ENCODE assay signal across 28 cellular contexts in the genomic region with DNA sequence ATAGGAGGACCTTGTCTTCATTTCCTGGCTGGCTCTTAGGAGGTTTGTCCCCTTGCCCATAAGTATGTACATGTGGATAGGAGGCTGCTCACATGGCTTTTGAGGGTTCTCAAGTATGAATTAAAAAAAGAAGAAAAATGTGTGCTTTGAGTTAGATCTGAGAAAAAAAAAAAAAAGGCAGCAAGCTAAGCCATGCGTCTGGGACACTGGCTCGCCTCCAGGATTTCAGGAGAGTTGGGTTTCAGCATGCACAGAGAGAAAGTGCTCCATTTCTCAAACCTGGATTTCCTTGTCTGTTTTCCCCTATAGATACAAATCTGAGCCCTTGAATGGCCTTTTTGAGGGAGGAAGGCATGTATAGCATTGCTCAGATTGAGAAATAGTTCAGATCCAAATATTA. TPM values are rescaled to one million over a fixed set of nuclear protein-coding genes. Genes with fewer than 3 reads are reported as not detected.
A peak's percentile ranks its signal among the peaks of the same experiment; 100 is the strongest.
DNase-seq lines count a peak whose midpoint lies in the region; ATAC-seq and TF ChIP-seq lines count a peak whose summit lies in the region.
"Had no signal": no experiment of that assay in that cellular context is flagged by ENCODE, and none has a peak within 500 bp of the region (broad histone marks: within the 10 kb centered on the region; RNA-seq: fewer than 3 reads in every experiment).

No MANE protein-coding gene starts in this region.

- H3K27me3 ChIP-seq in right atrium auricular region (no peaks in the 10 kb centered on the region), body of pancreas (no peaks in the 10 kb centered on the region), mesenchymal stem cell (ENCODE audit: control insufficient read depth in 1 of 2, insufficient read depth in 1 of 2, low read length in 2 of 2) (peaks cover 6 to 25% of the 10 kb centered on the region in 2 experiments), Caco-2 (replicated peaks; ENCODE audit: control insufficient read depth, insufficient read depth, low read length) (no peaks in the 10 kb centered on the region)
- H3K27me3 ChIP-seq: adrenal gland, BE2C had no signal

- H3K4me2 ChIP-seq in mesenchymal stem cell (ENCODE audit: low read length, poor library complexity, severe bottlenecking), result no peak overlapping the region

- no peak overlapping the region for H2BK120ac ChIP-seq in mesenchymal stem cell (ENCODE audit: low read depth, low read length)

- POLR2A ChIA-PET in Caco-2 (lab: Charles Lee), result no interaction called here

- H2BK12ac ChIP-seq in mesenchymal stem cell (ENCODE audit: low read length in 2 of 2), result no peak overlapping the region

- H3K9me3 ChIP-seq in right atrium auricular region, result peaks cover 0 to 3% of the 10 kb centered on the region in 2 donors
- no peaks in the 10 kb centered on the region for H3K9me3 ChIP-seq in body of pancreas
- no peaks in the 10 kb centered on the region for H3K9me3 ChIP-seq in mesenchymal stem cell (ENCODE audit: control insufficient read depth, low read length)
- peaks cover 3% of the 10 kb centered on the region; the same call in 1 of the 2 replicates for H3K9me3 ChIP-seq in Caco-2
- H3K9me3 ChIP-seq: adrenal gland, BE2C had no signal

- H4K8ac ChIP-seq in mesenchymal stem cell (ENCODE audit: low read length), result no peak overlapping the region

- H2AFZ ChIP-seq in mesenchymal stem cell (ENCODE audit: low read depth, low read length), result no peak overlapping the region

- H3K79me1 ChIP-seq in mesenchymal stem cell (replicated peaks; ENCODE audit: low read length, poor library complexity, severe bottlenecking), result no peaks in the 10 kb centered on the region

- TF ChIP-seq CTCF in right atrium auricular region (IDR thresholded peaks at IDR 0.05) (no peak), body of pancreas (IDR thresholded peaks at IDR 0.05) (no peak), Caco-2 (IDR thresholded peaks at IDR 0.05; ENCODE audit: insufficient read depth in 1 of 2, low read depth in 1 of 2, low read length in 1 of 2, severe bottlenecking in 1 of 2, unreplicated experiment in 1 of 2) (no peak)

- CTCF ChIA-PET in Caco-2 (lab: Charles Lee), result no interaction called here

- H3K27ac ChIP-seq in right atrium auricular region (no peak overlapping the region), body of pancreas (no peak overlapping the region), mesenchymal stem cell (ENCODE audit: low read length, poor library complexity, severe bottlenecking) (no peak overlapping the region)
- H3K27ac ChIP-seq: heart left ventricle, HL-60, left lung had no signal

- no peak overlapping the region for H3K14ac ChIP-seq in mesenchymal stem cell (ENCODE audit: low read length in 2 of 2)

- H3K27me3 Mint-ChIP-seq in Caco-2 (ENCODE audit: insufficient read depth, unreplicated experiment), result no peaks in the 10 kb centered on the region
- H3K27me3 Mint-ChIP-seq in activated T-cell treated with anti-CD3 and anti-CD28 coated beads, Interleukin-2, amount 50 U/mL, for 72 hours (ENCODE audit: low read depth), result peaks cover 33% of the 10 kb centered on the region
- H3K27me3 Mint-ChIP-seq: progenitor cell of endocrine pancreas had no signal

- WGBS in body of pancreas, 2 donors, result 39 to 46% methylated on average over 2 of the region's 2 CpGs
- 72% methylated on average over 2 of the region's 2 CpGs for WGBS in mesenchymal stem cell

- TF ChIP-seq POLR2A in body of pancreas (IDR thresholded peaks at IDR 0.05), result no peak

- H3K4ac ChIP-seq in mesenchymal stem cell (ENCODE audit: low read depth in 1 of 2, low read length in 2 of 2), result no peak overlapping the region

- ATAC-seq in Right ventricle myocardium inferior, result no peak
- no peak for ATAC-seq in body of pancreas
- ATAC-seq in GM18519 (IDR thresholded peaks at IDR 0.05; ENCODE audit: low FRiP score, unreplicated experiment), result no peak
- ATAC-seq in activated T-cell treated with anti-CD3 and anti-CD28 coated beads, Interleukin-2, amount 50 U/mL, for 72 hours (replicated peaks in 1 of 2), result no peak
- ATAC-seq in GM18502 (IDR thresholded peaks at IDR 0.05; ENCODE audit: poor library complexity, unreplicated experiment), result no peak
- ATAC-seq: heart left ventricle; left lung; natural killer cell treated with Interleukin-12 subunit alpha and Interleukin-12 subunit beta and Interleukin-15 and Interleukin-18, amount 100 ng/mL, for 72 hours; stimulated activated memory B cell treated with anti-CD40 and anti-IgM and Interleukin-4, amounts not matched to agents 10 μg/mL and 1 μg/mL and 100 μg/mL, for 72 hours had no signal

- H3K4me3 ChIP-seq in right atrium auricular region, result no peak overlapping the region
- H3K4me3 ChIP-seq in body of pancreas, result no peak overlapping the region
- H3K4me3 ChIP-seq in mesenchymal stem cell (ENCODE audit: insufficient read depth in 1 of 2, low read depth in 1 of 2, low read length in 2 of 2), result no peak overlapping the region
- H3K4me3 ChIP-seq in Caco-2 (ENCODE audit: low read depth, low read length), result no peak overlapping the region
- H3K4me3 ChIP-seq: adrenal gland, heart left ventricle, left lung had no signal

- no peak overlapping the region for H2AK5ac ChIP-seq in mesenchymal stem cell (ENCODE audit: low read length, severe bottlenecking)

- DNase-seq in Right ventricle myocardium inferior (ENCODE audit: missing footprints), result peak; percentile 2
- no peak for DNase-seq in right atrium auricular region (ENCODE audit: low spot score)
- DNase-seq in body of pancreas, result peak in 3 of 4 donors; percentile 30 to 58 (median 38)
- peak; percentile 38 for DNase-seq in mesenchymal stem cell
- no peak for DNase-seq in Caco-2
- no peak for DNase-seq in activated T-cell treated with anti-CD3 and anti-CD28 coated beads, Interleukin-2, amount 50 U/mL, for 72 hours
- DNase-seq: activated B cell treated with CpG ODN at 0.5 μM for 24 hours; activated CD4-positive, alpha-beta T cell treated with anti-CD3 and anti-CD28 coated beads, Interleukin-2, amount 50 U/mL, for 4 hours; activated gamma-delta T cell treated with Interleukin-2 at 50 U/mL for 16 hours; BE2C; Calu3; cortex of kidney; left lung; NCI-H1105 treated with DMSO at 0.1 percent for 48 hours; NCI-H226; NCI-H82; OCI-M1; stimulated activated CD4-positive, alpha-beta T cell treated with anti-CD3 and anti-CD28 coated beads, Interleukin-1b, Interleukin-23, amount 100 ng/mL, for 48 hours; SW 1271 had no signal

- H3K9ac ChIP-seq in mesenchymal stem cell (ENCODE audit: low read length), result no peak overlapping the region

- H4K91ac ChIP-seq in mesenchymal stem cell (ENCODE audit: low read length), result no peak overlapping the region

- H2BK5ac ChIP-seq in mesenchymal stem cell (ENCODE audit: low read depth, low read length, poor library complexity, severe bottlenecking), result no peak overlapping the region

- no peaks in the 10 kb centered on the region for H3K9me3 Mint-ChIP-seq in Caco-2 (ENCODE audit: unreplicated experiment)
- H3K9me3 Mint-ChIP-seq in activated T-cell treated with anti-CD3 and anti-CD28 coated beads, Interleukin-2, amount 50 U/mL, for 72 hours, result peaks cover 2 to 8% of the 10 kb centered on the region in 2 donors
- H3K9me3 Mint-ChIP-seq: natural killer cell treated with Interleukin-12 subunit alpha and Interleukin-12 subunit beta and Interleukin-15 and Interleukin-18, amount 100 ng/mL, for 72 hours had no signal

- H3K4me1 Mint-ChIP-seq in Caco-2 (ENCODE audit: low read depth, unreplicated experiment), result peaks cover 11% of the 10 kb centered on the region
- H3K4me1 Mint-ChIP-seq in activated T-cell treated with anti-CD3 and anti-CD28 coated beads, Interleukin-2, amount 50 U/mL, for 72 hours (ENCODE audit: low read depth), result peaks cover 7% of the 10 kb centered on the region
- H3K4me1 Mint-ChIP-seq: activated B cell treated with CpG ODN at 0.5 μM for 24 hours; stimulated activated memory B cell treated with anti-CD40 and anti-IgM and Interleukin-4, amounts not matched to agents 10 μg/mL and 1 μg/mL and 100 μg/mL, for 72 hours had no signal

- no peak overlapping the region for H3K27ac Mint-ChIP-seq in Caco-2 (ENCODE audit: unreplicated experiment)
- no peak overlapping the region for H3K27ac Mint-ChIP-seq in activated T-cell treated with anti-CD3 and anti-CD28 coated beads, Interleukin-2, amount 50 U/mL, for 72 hours
- H3K27ac Mint-ChIP-seq: activated B cell treated with CpG ODN at 0.5 μM for 24 hours; natural killer cell treated with Interleukin-12 subunit alpha and Interleukin-12 subunit beta and Interleukin-15 and Interleukin-18, amount 100 ng/mL, for 72 hours; progenitor cell of endocrine pancreas; stimulated activated memory B cell treated with anti-CD40 and anti-IgM and Interleukin-4, amounts not matched to agents 10 μg/mL and 1 μg/mL and 100 μg/mL, for 72 hours had no signal

- intact Hi-C loops in Right ventricle myocardium inferior (cut with DNase I) (loop anchor here (10.0 kb wide), 1 partner anchor 158 kb away; no protein-coding TSS in a partner anchor), body of pancreas (cut with DNase I) (no loop called here), Caco-2 (cut with micrococcal nuclease; ENCODE audit: unreplicated experiment) (no loop called here)

- H2BK15ac ChIP-seq in mesenchymal stem cell (ENCODE audit: low read depth, poor library complexity, severe bottlenecking), result no peak overlapping the region

- no peak overlapping the region for H3K23ac ChIP-seq in mesenchymal stem cell (ENCODE audit: low read length in 2 of 2)

- H3K36me3 Mint-ChIP-seq in Caco-2 (ENCODE audit: insufficient read depth, unreplicated experiment), result no peaks in the 10 kb centered on the region
- peaks cover 0 to 4% of the 10 kb centered on the region in 2 donors for H3K36me3 Mint-ChIP-seq in activated T-cell treated with anti-CD3 and anti-CD28 coated beads, Interleukin-2, amount 50 U/mL, for 72 hours (ENCODE audit: insufficient read depth in 2 of 2)
- H3K36me3 Mint-ChIP-seq: natural killer cell treated with Interleukin-12 subunit alpha and Interleukin-12 subunit beta and Interleukin-15 and Interleukin-18, amount 100 ng/mL, for 72 hours; stimulated activated memory B cell treated with anti-CD40 and anti-IgM and Interleukin-4, amounts not matched to agents 10 μg/mL and 1 μg/mL and 100 μg/mL, for 72 hours had no signal

- BruUV-seq in Caco-2 (replicated peaks; lab: Mats Ljungman, UMichigan), result no TSS peak

- H3K18ac ChIP-seq in mesenchymal stem cell (ENCODE audit: low read depth in 1 of 2, low read length in 2 of 2), result peak overlapping the region in 1 of 2 experiments; percentile 17

- no peaks in the 10 kb centered on the region for H3K36me3 ChIP-seq in right atrium auricular region
- no peaks in the 10 kb centered on the region for H3K36me3 ChIP-seq in body of pancreas (replicated peaks in 1 of 2; ENCODE audit: insufficient read depth in 1 of 2, low read depth in 2 of 2)
- no peaks in the 10 kb centered on the region for H3K36me3 ChIP-seq in mesenchymal stem cell (ENCODE audit: control insufficient read depth in 1 of 2, insufficient read depth in 2 of 2, low read depth in 1 of 2, low read length in 2 of 2)
- no peaks in the 10 kb centered on the region for H3K36me3 ChIP-seq in Caco-2 (ENCODE audit: control insufficient read depth, insufficient read depth, low read length)
- H3K36me3 ChIP-seq: adrenal gland, heart left ventricle, left lung had no signal

- H3K4me1 ChIP-seq in right atrium auricular region (no peaks in the 10 kb centered on the region), body of pancreas (peaks cover 14% of the 10 kb centered on the region), mesenchymal stem cell (ENCODE audit: control insufficient read depth, insufficient read depth, low read depth, low read length) (peaks cover 4% of the 10 kb centered on the region), Caco-2 (no peaks in the 10 kb centered on the region; the same call in 1 of the 2 replicates)
- H3K4me1 ChIP-seq: adrenal gland, heart left ventricle had no signal

- no peak overlapping the region for H3K4me3 Mint-ChIP-seq in Caco-2 (ENCODE audit: unreplicated experiment)
- H3K4me3 Mint-ChIP-seq in activated T-cell treated with anti-CD3 and anti-CD28 coated beads, Interleukin-2, amount 50 U/mL, for 72 hours, result no peak overlapping the region
- H3K4me3 Mint-ChIP-seq: activated B cell treated with CpG ODN at 0.5 μM for 24 hours; natural killer cell treated with Interleukin-12 subunit alpha and Interleukin-12 subunit beta and Interleukin-15 and Interleukin-18, amount 100 ng/mL, for 72 hours; stimulated activated memory B cell treated with anti-CD40 and anti-IgM and Interleukin-4, amounts not matched to agents 10 μg/mL and 1 μg/mL and 100 μg/mL, for 72 hours had no signal

RNA-seq across cellular contexts. Expression of a gene that starts 3.0 kb away (rescaled TPM):
- total RNA-seq in Right ventricle myocardium inferior (34.8 TPM), right atrium auricular region (1 to 10 TPM; 6.5 to 9.5 TPM), body of pancreas (100 to 1,000 TPM; 150 to 537 TPM), Caco-2 (2022) (0.37 TPM in 1 of 2 replicates, not detected in the other)
- 0.12 TPM for polyA plus RNA-seq in mesenchymal stem cell (2013, experiment 1 of 2)
- polyA plus RNA-seq in mesenchymal stem cell (2013, experiment 2 of 2), result 0.01 TPM
- not detected for total RNA-seq in activated T-cell treated with anti-CD3 and anti-CD28 coated beads, Interleukin-2, amount 50 U/mL, for 72 hours
- total RNA-seq: A172; activated B cell treated with CpG ODN at 0.5 μM for 24 hours; Calu3; natural killer cell treated with Interleukin-12 subunit alpha and Interleukin-12 subunit beta and Interleukin-15 and Interleukin-18, amount 100 ng/mL, for 72 hours had no signal

Comparison
In these comparisons a context has a peak if more than half of its experiments do, and no peak if none do; other contexts are left out.
1. DNase-seq: peak in Right ventricle myocardium inferior (single experiment), body of pancreas (3 of 4) and mesenchymal stem cell (single experiment); none in right atrium auricular region (single experiment), Caco-2 (0 of 2) and activated T-cell treated with anti-CD3 and anti-CD28 coated beads, Interleukin-2, amount 50 U/mL, for 72 hours (0 of 2).